8 cellular contexts compared by ENCODE assay signal in genomic region chr7:1137517-1138167, GRCh38. TPM values are rescaled to one million over a fixed set of nuclear protein-coding genes. Genes with fewer than 3 reads are reported as not detected.
DNase-seq lines count a peak whose midpoint lies in the region; ATAC-seq and TF ChIP-seq lines count a peak whose summit lies in the region.

No MANE protein-coding gene starts in this region.

- intact Hi-C loops in sciatic nerve (cut with DNase I): no loop called here

- peak overlapping the region; percentile 15 for H3K27ac ChIP-seq in WERI-Rb-1
- no peak overlapping the region for H3K27ac ChIP-seq in cardiac muscle cell

- H3K9me3 Mint-ChIP-seq in activated naive CD4-positive, alpha-beta T cell treated with anti-CD3 and anti-CD28 coated beads, Interleukin-2, amount 10 ng/mL, durations not matched to agents 7 days and 5 days: no peaks in the 10 kb centered on the region

- H3K27me3 ChIP-seq in WERI-Rb-1 (ENCODE audit: insufficient read depth, low read depth, severe bottlenecking): no peaks in the 10 kb centered on the region
- H3K27me3 ChIP-seq in cardiac muscle cell: no peaks in the 10 kb centered on the region

- peaks cover 16% of the 10 kb centered on the region for H3K4me1 Mint-ChIP-seq in activated naive CD4-positive, alpha-beta T cell treated with anti-CD3 and anti-CD28 coated beads, Interleukin-2, amount 10 ng/mL, durations not matched to agents 7 days and 5 days

- DNase-seq in activated naive CD4-positive, alpha-beta T cell treated with anti-CD3 and anti-CD28 coated beads, Interleukin-2, amount 10 ng/mL, durations not matched to agents 7 days and 5 days: no peak
- DNase-seq in activated naive CD4-positive, alpha-beta T cell (lab: John Stamatoyannopoulos, UW): no peak
- DNase-seq in WERI-Rb-1 (no peak), cardiac muscle cell (ENCODE audit: low read depth in 1 of 2, low spot score in 1 of 2) (no peak), sciatic nerve (ENCODE audit: low spot score) (peak; percentile 58), middle frontal gyrus (ENCODE audit: extremely low spot score, low spot score) (no peak)
- no peak for DNase-seq in effector CD8-positive, alpha-beta T cell (lab: John Stamatoyannopoulos, UW)

- H3K4me1 ChIP-seq in cardiac muscle cell (ENCODE audit: low read depth): peaks cover 8% of the 10 kb centered on the region

- H3K4me3 Mint-ChIP-seq in activated naive CD4-positive, alpha-beta T cell treated with anti-CD3 and anti-CD28 coated beads, Interleukin-2, amount 10 ng/mL, durations not matched to agents 7 days and 5 days: peak overlapping the region; percentile 87

- H3K4me3 ChIP-seq in WERI-Rb-1 (ENCODE audit: low read depth, low read length): peak overlapping the region; percentile 91
- H3K4me3 ChIP-seq in cardiac muscle cell: peak overlapping the region; percentile 71

- TF ChIP-seq CTCF in WERI-Rb-1 (IDR thresholded peaks at IDR 0.05; ENCODE audit: low read depth, low read length): no peak
- no peak for TF ChIP-seq CTCF in cardiac muscle cell (IDR thresholded peaks at IDR 0.05; ENCODE audit: low read depth, low read length)

- H3K27ac Mint-ChIP-seq in activated naive CD4-positive, alpha-beta T cell treated with anti-CD3 and anti-CD28 coated beads, Interleukin-2, amount 10 ng/mL, durations not matched to agents 7 days and 5 days: peak overlapping the region; percentile 83

- ATAC-seq in HG03039 (IDR thresholded peaks at IDR 0.05; ENCODE audit: unreplicated experiment) (peak; percentile 42), sciatic nerve (peak; percentile 45)

- H3K36me3 ChIP-seq in WERI-Rb-1 (no peaks in the 10 kb centered on the region; the same call in 1 of the 2 replicates), cardiac muscle cell (no peaks in the 10 kb centered on the region)

- CTCF ChIA-PET in activated naive CD4-positive, alpha-beta T cell treated with anti-CD3 and anti-CD28 coated beads, Interleukin-2, amount 10 ng/mL, durations not matched to agents 7 days and 5 days (lab: Charles Lee): interaction anchor here (0.9 to 3.5 kb wide), 8 partner anchors 13 to 145 kb away, joined by 3 to 18 read pairs (median 4); no protein-coding TSS in a partner anchor

- H3K9me3 ChIP-seq in WERI-Rb-1 (ENCODE audit: severe bottlenecking) (no peaks in the 10 kb centered on the region), cardiac muscle cell (ENCODE audit: low read depth) (no peaks in the 10 kb centered on the region)

- no peaks in the 10 kb centered on the region for H3K36me3 Mint-ChIP-seq in activated naive CD4-positive, alpha-beta T cell treated with anti-CD3 and anti-CD28 coated beads, Interleukin-2, amount 10 ng/mL, durations not matched to agents 7 days and 5 days

- H3K27me3 Mint-ChIP-seq in activated naive CD4-positive, alpha-beta T cell treated with anti-CD3 and anti-CD28 coated beads, Interleukin-2, amount 10 ng/mL, durations not matched to agents 7 days and 5 days: peaks cover 1% of the 10 kb centered on the region

RNA-seq across cellular contexts. Expression of gene ZFAND2A, which starts 22.4 kb away (rescaled TPM):
- total RNA-seq in cardiac muscle cell: 6.0 and 12.2 TPM in 2 replicates
- polyA plus RNA-seq in cardiac muscle cell: 22.4 and 24.6 TPM in 2 replicates
- total RNA-seq in sciatic nerve: 24.7 TPM

RNA-seq across cellular contexts. Expression of gene GPER1, which starts 49.7 kb away (rescaled TPM):
- 1.6 and 5.2 TPM in 2 replicates for total RNA-seq in cardiac muscle cell
- polyA plus RNA-seq in cardiac muscle cell: 1.7 and 3.4 TPM in 2 replicates
- 11.1 TPM for total RNA-seq in sciatic nerve
